In the genomic region with DNA sequence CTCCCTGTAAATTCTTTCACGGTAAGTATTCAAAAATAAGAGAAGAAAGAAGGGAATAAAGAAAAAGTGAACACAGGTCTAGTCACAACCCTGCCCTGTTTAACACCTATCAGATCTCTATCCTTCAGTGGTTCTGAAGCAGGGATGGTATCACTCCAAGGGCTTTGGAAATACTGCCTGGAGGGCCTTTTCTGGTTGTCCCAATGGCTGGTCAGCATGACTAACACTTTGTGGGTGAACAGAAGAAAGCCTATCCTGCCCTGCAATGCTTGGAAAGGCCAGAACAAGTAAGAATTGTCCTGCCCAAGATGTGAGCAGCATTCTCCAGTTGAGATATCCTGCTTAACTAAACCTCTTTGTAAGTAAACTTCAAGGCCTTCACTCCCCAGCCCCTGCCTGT, we compare ENCODE assay signal across 26 cellular contexts.
A peak's percentile ranks its signal among the peaks of the same experiment; 100 is the strongest.
DNase-seq lines count a peak whose midpoint lies in the region; ATAC-seq, FAIRE-seq and TF ChIP-seq lines count a peak whose summit lies in the region.
"Had no signal": no experiment of that assay in that cellular context is flagged by ENCODE, and none has a peak within 500 bp of the region (broad histone marks: within the 10 kb centered on the region; RNA-seq: fewer than 3 reads in every experiment).

No MANE protein-coding gene starts in this region.

- no peak for ATAC-seq in GM21619 (IDR thresholded peaks at IDR 0.05; ENCODE audit: unreplicated experiment)
- ATAC-seq: CD8-positive, alpha-beta T cell had no signal

- no peak for TF ChIP-seq POLR2A in H54 (IDR thresholded peaks at IDR 0.05; ENCODE audit: low read depth, low read length)

- in situ Hi-C loops in SK-MEL-5 (cut with HindIII; ENCODE audit: low pct_unique_long_range_greater_than_20kb, low sequenced_read_pairs) = no loop called here

- intact Hi-C loops in A673 (cut with micrococcal nuclease; ENCODE audit: unreplicated experiment) = no loop called here

- DNase-seq in H54 (ENCODE audit: insufficient read length, low spot score) (no peak), SK-MEL-5 (ENCODE audit: low read depth, low spot score) (peak; percentile 99), foreskin melanocyte (peak; percentile 93), renal cortical epithelial cell (ENCODE audit: low read depth) (peak; percentile 88), A673 (ENCODE audit: low spot score) (no peak), LoVo (ENCODE audit: low spot score) (no peak), HuH-7.5 (ENCODE audit: low spot score) (no peak)
- DNase-seq: activated CD4-positive, alpha-beta T cell treated with anti-CD3 and anti-CD28 coated beads for 4 hours; activated naive CD4-positive, alpha-beta T cell treated with anti-CD3 and anti-CD28 coated beads for 36 hours; activated T-cell treated with anti-CD3 and anti-CD28 coated beads, Interleukin-2, amount 50 U/mL, for 48 hours; anterior cingulate cortex; caudate nucleus; CD8-positive, alpha-beta T cell; dermis blood vessel endothelial cell; DMS53; KG1; kidney; mesenchymal stem cell; naive B cell; NCI-H187 treated with DMSO at 0.1 percent for 48 hours; NCI-H774; SIG-M5; stimulated activated CD4-positive, alpha-beta T cell treated with anti-CD3 and anti-CD28 coated beads, Interleukin-4, amount 100 ng/mL, for 24 hours had no signal

- POLR2A ChIA-PET in A673 (lab: Charles Lee; ENCODE audit: low non-redundant PET) = no interaction called here

- H3K4me3 ChIP-seq in A673 (ENCODE audit: low read depth, low read length, poor library complexity, severe bottlenecking) = no peak overlapping the region

- CTCF ChIA-PET in A673 (lab: Charles Lee) = no interaction called here

- H3K9me3 ChIP-seq in A673 (ENCODE audit: low read depth, low read length, poor library complexity, severe bottlenecking) = no peaks in the 10 kb centered on the region

- H3K27me3 ChIP-seq in A673 (replicated peaks; ENCODE audit: insufficient read depth, low read depth, low read length, poor library complexity) = no peaks in the 10 kb centered on the region

- FAIRE-seq in H54 (lab: Jason Lieb, UNC) = peak; percentile 65
- FAIRE-seq: GM12892, kidney, TTC549 had no signal

- H3K4me1 ChIP-seq in A673 (ENCODE audit: insufficient read depth, low read length, poor library complexity, severe bottlenecking) = no peaks in the 10 kb centered on the region

- no TSS peak for BruUV-seq in A673 (replicated peaks; lab: Mats Ljungman, UMichigan)

- no peaks in the 10 kb centered on the region for H3K36me3 ChIP-seq in A673 (ENCODE audit: insufficient read depth, low read length, poor library complexity, severe bottlenecking)

- no peak overlapping the region for H3K27ac ChIP-seq in A673 (ENCODE audit: low read depth, low read length, poor library complexity, severe bottlenecking)

- no peak for TF ChIP-seq CTCF in A673 (conservative IDR thresholded peaks at IDR 0.05; ENCODE audit: low read depth, low read length)

Comparison
In these comparisons a context has a peak if more than half of its experiments do, and no peak if none do; other contexts are left out.
1. DNase-seq: peak in SK-MEL-5 (single experiment), foreskin melanocyte (single experiment) and renal cortical epithelial cell (single experiment); none in H54 (single experiment), A673 (single experiment), LoVo (single experiment) and HuH-7.5 (single experiment).